ENCODE assay signal across 1 cellular context in the genomic region with DNA sequence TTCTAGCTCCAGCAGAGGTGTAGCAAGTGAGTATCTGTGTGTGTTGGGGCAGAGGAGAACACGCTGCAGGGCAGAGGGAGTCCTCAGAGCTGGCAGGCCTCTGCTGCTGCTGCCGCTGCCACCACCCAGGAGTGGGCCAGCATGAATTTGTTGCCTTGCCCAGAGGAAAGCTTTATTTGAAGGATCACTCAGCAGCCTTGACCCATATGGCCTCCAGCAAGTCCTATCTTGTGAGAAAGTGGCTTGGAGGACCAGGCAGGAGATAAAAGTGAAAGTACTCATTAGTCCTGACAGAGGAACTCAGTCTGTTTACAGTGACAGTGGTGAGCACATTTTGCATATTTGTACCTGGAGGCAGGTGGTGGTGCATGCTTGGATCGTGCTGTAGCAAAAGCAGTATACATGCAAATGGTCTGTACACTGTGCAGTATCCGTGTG.
TF ChIP-seq lines count a peak whose summit lies in the region.

No MANE protein-coding gene starts in this region.

TF ChIP-seq in SK-N-SH, 30 proteins besides CTCF, POLR2A, EP300 and RAD21 (continued from another document):
- TF ChIP-seq, protein P1, sequence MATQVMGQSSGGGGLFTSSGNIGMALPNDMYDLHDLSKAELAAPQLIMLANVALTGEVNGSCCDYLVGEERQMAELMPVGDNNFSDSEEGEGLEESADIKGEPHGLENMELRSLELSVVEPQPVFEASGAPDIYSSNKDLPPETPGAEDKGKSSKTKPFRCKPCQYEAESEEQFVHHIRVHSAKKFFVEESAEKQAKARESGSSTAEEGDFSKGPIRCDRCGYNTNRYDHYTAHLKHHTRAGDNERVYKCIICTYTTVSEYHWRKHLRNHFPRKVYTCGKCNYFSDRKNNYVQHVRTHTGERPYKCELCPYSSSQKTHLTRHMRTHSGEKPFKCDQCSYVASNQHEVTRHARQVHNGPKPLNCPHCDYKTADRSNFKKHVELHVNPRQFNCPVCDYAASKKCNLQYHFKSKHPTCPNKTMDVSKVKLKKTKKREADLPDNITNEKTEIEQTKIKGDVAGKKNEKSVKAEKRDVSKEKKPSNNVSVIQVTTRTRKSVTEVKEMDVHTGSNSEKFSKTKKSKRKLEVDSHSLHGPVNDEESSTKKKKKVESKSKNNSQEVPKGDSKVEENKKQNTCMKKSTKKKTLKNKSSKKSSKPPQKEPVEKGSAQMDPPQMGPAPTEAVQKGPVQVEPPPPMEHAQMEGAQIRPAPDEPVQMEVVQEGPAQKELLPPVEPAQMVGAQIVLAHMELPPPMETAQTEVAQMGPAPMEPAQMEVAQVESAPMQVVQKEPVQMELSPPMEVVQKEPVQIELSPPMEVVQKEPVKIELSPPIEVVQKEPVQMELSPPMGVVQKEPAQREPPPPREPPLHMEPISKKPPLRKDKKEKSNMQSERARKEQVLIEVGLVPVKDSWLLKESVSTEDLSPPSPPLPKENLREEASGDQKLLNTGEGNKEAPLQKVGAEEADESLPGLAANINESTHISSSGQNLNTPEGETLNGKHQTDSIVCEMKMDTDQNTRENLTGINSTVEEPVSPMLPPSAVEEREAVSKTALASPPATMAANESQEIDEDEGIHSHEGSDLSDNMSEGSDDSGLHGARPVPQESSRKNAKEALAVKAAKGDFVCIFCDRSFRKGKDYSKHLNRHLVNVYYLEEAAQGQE (IDR thresholded peaks at IDR 0.05; ENCODE audit: low read depth, low read length), result no peak
- TF ChIP-seq SMC3 (IDR thresholded peaks at IDR 0.05; ENCODE audit: low read depth, low read length) (no peak), SIN3A (IDR thresholded peaks at IDR 0.05; ENCODE audit: borderline replicate concordance, low read depth, low read length) (no peak), RFX5 (IDR thresholded peaks at IDR 0.05; ENCODE audit: low read length) (no peak)
